In genomic region chr12:111404362-111405148, GRCh38 we compare ENCODE assay signal across 8 cellular contexts. TPM values are rescaled to one million over a fixed set of nuclear protein-coding genes. Genes with fewer than 3 reads are reported as not detected.
DNase-seq lines count a peak whose midpoint lies in the region; ATAC-seq and TF ChIP-seq lines count a peak whose summit lies in the region.

No MANE protein-coding gene starts in this region.

- H3K27ac ChIP-seq in Peyer's patch = peak overlapping the region; percentile 87 to 93 (median 90)

- H3K9me3 Mint-ChIP-seq in activated naive CD8-positive, alpha-beta T cell treated with anti-CD3 and anti-CD28 coated beads, Interleukin-2, amount 50 U/mL, for 24 hours = peaks cover 4% of the 10 kb centered on the region

- CTCF ChIA-PET in BJ (lab: Yijun Ruan, JAX) = interaction anchor here (0.8 to 7.5 kb wide), 4 partner anchors 8 to 73 kb away, joined by 3 to 40 read pairs (median 13); no protein-coding TSS in a partner anchor

- H3K4me3 ChIP-seq in BJ (ENCODE audit: low read depth, low read length) (peak overlapping the region; percentile 96), Peyer's patch (peak overlapping the region; percentile 79 to 95 (median 89))

- H3K27me3 ChIP-seq in BJ (ENCODE audit: control insufficient read depth, insufficient read depth, low read length) (no peaks in the 10 kb centered on the region), Peyer's patch (no peaks in the 10 kb centered on the region)

- H3K36me3 Mint-ChIP-seq in activated naive CD8-positive, alpha-beta T cell treated with anti-CD3 and anti-CD28 coated beads, Interleukin-2, amount 50 U/mL, for 24 hours (ENCODE audit: low read depth) = peaks cover 15% of the 10 kb centered on the region

- H3K27ac Mint-ChIP-seq in activated naive CD8-positive, alpha-beta T cell treated with anti-CD3 and anti-CD28 coated beads, Interleukin-2, amount 50 U/mL, for 24 hours = peak overlapping the region; percentile 97

- H3K36me3 ChIP-seq in BJ (ENCODE audit: control insufficient read depth, insufficient read depth, low read length) (no peaks in the 10 kb centered on the region), Peyer's patch (no peaks in the 10 kb centered on the region)

- DNase-seq in BJ (ENCODE audit: low read depth) (no peak), Peyer's patch (peak in 2 of 3 donors; percentile 57 to 65), kidney glomerular epithelial cell (lab: John Stamatoyannopoulos, UW) (peak; percentile 66), AG20443 (ENCODE audit: low spot score) (no peak), NCI-H2107 treated with DMSO at 0.1 percent for 48 hours (lab: John Stamatoyannopoulos, UW; ENCODE audit: unreplicated experiment) (no peak)
- peak; percentile 88 for DNase-seq in activated naive CD8-positive, alpha-beta T cell treated with anti-CD3 and anti-CD28 coated beads, Interleukin-2, amount 50 U/mL, for 24 hours
- peak; percentile 73 for DNase-seq in stimulated activated CD4-positive, alpha-beta T cell treated with anti-CD3 and anti-CD28 coated beads, Interleukin-4, amount 100 ng/mL, for 1 hour

- H3K9me3 ChIP-seq in Peyer's patch = no peaks in the 10 kb centered on the region

- TF ChIP-seq POLR2A in Peyer's patch (IDR thresholded peaks at IDR 0.05) = no peak

- H3K4me1 Mint-ChIP-seq in activated naive CD8-positive, alpha-beta T cell treated with anti-CD3 and anti-CD28 coated beads, Interleukin-2, amount 50 U/mL, for 24 hours = peaks cover 62% of the 10 kb centered on the region

- no peak for TF ChIP-seq CTCF in BJ (IDR thresholded peaks at IDR 0.05; ENCODE audit: insufficient read depth, low read depth, low read length)
- TF ChIP-seq CTCF in Peyer's patch (IDR thresholded peaks at IDR 0.05) = no peak

- H3K4me3 Mint-ChIP-seq in activated naive CD8-positive, alpha-beta T cell treated with anti-CD3 and anti-CD28 coated beads, Interleukin-2, amount 50 U/mL, for 24 hours = peak overlapping the region; percentile 84

- peak; percentile 14 for ATAC-seq in GM21723 (IDR thresholded peaks at IDR 0.05; ENCODE audit: unreplicated experiment)
- peak; percentile 56 for ATAC-seq in activated naive CD8-positive, alpha-beta T cell treated with anti-CD3 and anti-CD28 coated beads, Interleukin-2, amount 50 U/mL, for 24 hours

- H3K4me1 ChIP-seq in Peyer's patch = peaks cover 0 to 57% (median 33%) of the 10 kb centered on the region in 4 donors

- POLR2A ChIA-PET in BJ (lab: Charles Lee) = no interaction called here

- no peaks in the 10 kb centered on the region for H3K27me3 Mint-ChIP-seq in activated naive CD8-positive, alpha-beta T cell treated with anti-CD3 and anti-CD28 coated beads, Interleukin-2, amount 50 U/mL, for 24 hours

RNA-seq across cellular contexts. Expression of gene SH2B3, which starts 1.2 kb away (rescaled TPM):
- polyA plus RNA-seq in BJ (2011; rRNA removed) = 19.4 and 20.2 TPM in 2 replicates
- polyA minus RNA-seq in BJ (2011; rRNA and poly(A)+ RNA removed) = 15.5 and 19.6 TPM in 2 replicates
- 10 to 100 TPM in 2 of 4 donors, 1 to 10 TPM in 2; 4.4 to 37.1 (median 8.4) TPM for total RNA-seq in Peyer's patch

RNA-seq across cellular contexts. Expression of gene PHETA1, which starts 35.7 kb away (rescaled TPM):
- 2.6 and 5.3 TPM in 2 replicates for polyA plus RNA-seq in BJ (2011; rRNA removed)
- 2.1 and 2.2 TPM in 2 replicates for polyA minus RNA-seq in BJ (2011; rRNA and poly(A)+ RNA removed)
- total RNA-seq in Peyer's patch = 10 to 100 TPM; 43.2 to 64.6 (median 51.0) TPM

Comparison
In these comparisons a context has a peak if more than half of its experiments do, and no peak if none do; other contexts are left out.
1. DNase-seq: peak in Peyer's patch (2 of 3), activated naive CD8-positive, alpha-beta T cell treated with anti-CD3 and anti-CD28 coated beads, Interleukin-2, amount 50 U/mL, for 24 hours (single experiment), kidney glomerular epithelial cell (single experiment) and stimulated activated CD4-positive, alpha-beta T cell treated with anti-CD3 and anti-CD28 coated beads, Interleukin-4, amount 100 ng/mL, for 1 hour (single experiment); none in BJ (single experiment), AG20443 (single experiment) and NCI-H2107 treated with DMSO at 0.1 percent for 48 hours (single experiment).